In the genomic region with DNA sequence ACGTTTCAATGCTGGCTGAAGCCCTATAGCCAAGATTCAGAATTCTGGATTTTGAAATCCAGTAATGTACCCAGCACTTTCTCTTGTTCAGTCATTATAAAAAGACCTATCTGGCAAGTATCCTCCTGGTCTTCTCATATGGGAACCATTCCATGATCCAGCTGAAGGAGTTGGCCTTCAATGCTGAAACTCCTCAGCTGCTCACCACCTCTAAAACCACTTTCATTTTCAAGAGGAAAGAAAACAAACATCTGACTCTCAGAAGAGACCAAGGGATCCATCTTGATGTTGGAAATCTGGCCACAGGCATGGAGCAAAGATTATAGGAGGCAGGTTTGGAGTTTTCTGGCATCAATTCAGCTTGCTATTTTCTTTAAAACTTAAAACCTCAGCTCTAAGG, we compare ENCODE assay signal across 19 cellular contexts.
DNase-seq lines count a peak whose midpoint lies in the region; ATAC-seq and TF ChIP-seq lines count a peak whose summit lies in the region.
"Had no signal": no experiment of that assay in that cellular context is flagged by ENCODE, and none has a peak within 500 bp of the region (broad histone marks: within the 10 kb centered on the region; RNA-seq: fewer than 3 reads in every experiment).

No MANE protein-coding gene starts in this region.

- peak; percentile 59 for DNase-seq in GM23248
- DNase-seq in RPMI7951 (ENCODE audit: low read depth), result peak; percentile 79
- DNase-seq in fibroblast of the aortic adventitia (ENCODE audit: low read depth), result peak; percentile 94
- no peak for DNase-seq in T-helper 2 cell
- no peak for DNase-seq in prostate gland (ENCODE audit: low spot score)
- DNase-seq in PC-3, result no peak
- DNase-seq: activated effector memory CD4-positive, alpha-beta T cell treated with anti-CD3 and anti-CD28 coated beads, Interleukin-2, amount 50 U/mL, for 16 hours; CD8-positive, alpha-beta memory T cell; gastrocnemius medialis; naive thymus-derived CD4-positive, alpha-beta T cell; NCI-H2029 treated with DMSO at 0.1 percent for 48 hours; NCI-H748 treated with DMSO at 0.1 percent for 48 hours; right lobe of liver; stimulated activated naive CD4-positive, alpha-beta T cell treated with Interleukin-2 at 50 U/mL for 16 hours had no signal

- no peaks in the 10 kb centered on the region for H4K20me1 ChIP-seq in GM23248 (ENCODE audit: insufficient read depth)
- no peaks in the 10 kb centered on the region for H4K20me1 ChIP-seq in PC-3 (ENCODE audit: low read length)

- 9 to 20% methylated on average over 1 of the region's 1 CpG for WGBS in GM23248 (ENCODE audit: low coverage in 1 of 2, low lambda C conversion rate in 2 of 2, missing lambda C conversion rate in 2 of 2), 2 experiments
- WGBS in prostate gland, result 64% methylated on average over 1 of the region's 1 CpG

- BruUV-seq in PC-3 (replicated peaks; lab: Mats Ljungman, UMichigan), result no TSS peak

- H3K9me3 ChIP-seq in GM23248 (ENCODE audit: low read depth) (no peaks in the 10 kb centered on the region), skeletal muscle satellite cell (replicated peaks; ENCODE audit: low read length) (no peaks in the 10 kb centered on the region), prostate gland (no peaks in the 10 kb centered on the region), PC-3 (ENCODE audit: low read length) (no peaks in the 10 kb centered on the region)
- H3K9me3 ChIP-seq: gastrocnemius medialis, right lobe of liver had no signal

- CTCF ChIA-PET in PC-3 (lab: Charles Lee), result no interaction called here

- POLR2A ChIA-PET in PC-3 (lab: Charles Lee; ENCODE audit: unreplicated experiment), result interaction anchor here (0.7 kb wide), 1 partner anchor 288 kb away, joined by 5 read pairs; no protein-coding TSS in a partner anchor

- H3K4me1 ChIP-seq in GM23248 (ENCODE audit: insufficient read depth) (peaks cover 29% of the 10 kb centered on the region), skeletal muscle satellite cell (ENCODE audit: control insufficient read depth, insufficient read depth, low read length) (peaks cover 14% of the 10 kb centered on the region), prostate gland (replicated peaks) (peaks cover 2% of the 10 kb centered on the region), PC-3 (ENCODE audit: insufficient read depth, low read length) (peaks cover 17% of the 10 kb centered on the region)
- H3K4me1 ChIP-seq: right lobe of liver had no signal

- H3K36me3 ChIP-seq in GM23248 (ENCODE audit: low read depth) (no peaks in the 10 kb centered on the region), skeletal muscle satellite cell (ENCODE audit: insufficient read depth, low read length) (no peaks in the 10 kb centered on the region), prostate gland (no peaks in the 10 kb centered on the region), PC-3 (ENCODE audit: low read depth, low read length) (no peaks in the 10 kb centered on the region)
- H3K36me3 ChIP-seq: gastrocnemius medialis, right lobe of liver had no signal

- intact Hi-C loops in prostate gland (cut with DNase I) (loop anchor here (5.0 kb wide), 3 partner anchors 33 to 297 kb away; no protein-coding TSS in a partner anchor), PC-3 (cut with micrococcal nuclease) (no loop called here)

- H3K27me3 ChIP-seq in GM23248 (replicated peaks; ENCODE audit: insufficient read depth), result no peaks in the 10 kb centered on the region
- H3K27me3 ChIP-seq in skeletal muscle satellite cell (ENCODE audit: control insufficient read depth, insufficient read depth, low read length), result no peaks in the 10 kb centered on the region
- no peaks in the 10 kb centered on the region for H3K27me3 ChIP-seq in prostate gland (replicated peaks; ENCODE audit: insufficient read depth)
- no peaks in the 10 kb centered on the region for H3K27me3 ChIP-seq in PC-3 (ENCODE audit: low read length)
- H3K27me3 ChIP-seq: gastrocnemius medialis, right lobe of liver, SJCRH30 had no signal

- H3K27ac ChIP-seq in GM23248 (peak overlapping the region; percentile 30; the same call in 1 of the 2 replicates), prostate gland (no peak overlapping the region), PC-3 (ENCODE audit: low read length) (no peak overlapping the region)
- H3K27ac ChIP-seq: gastrocnemius medialis, HL-60, right lobe of liver, SJCRH30, VCaP had no signal

- H3K9ac ChIP-seq in GM23248 (peak overlapping the region; percentile 32; the same call in 1 of the 2 replicates), skeletal muscle satellite cell (ENCODE audit: low read depth, low read length) (no peak overlapping the region), PC-3 (ENCODE audit: low read length) (no peak overlapping the region)

- H3K9me2 ChIP-seq in GM23248 (ENCODE audit: insufficient read depth) (no peaks in the 10 kb centered on the region), PC-3 (replicated peaks; ENCODE audit: low read length) (no peaks in the 10 kb centered on the region)

- H3F3A ChIP-seq in GM23248 (ENCODE audit: insufficient read depth) (peaks cover 5% of the 10 kb centered on the region; the same call in 1 of the 2 replicates), PC-3 (ENCODE audit: low read length, unreplicated experiment) (no peaks in the 10 kb centered on the region)

- no peak for ATAC-seq in HG03521 (IDR thresholded peaks at IDR 0.05; ENCODE audit: unreplicated experiment)
- ATAC-seq in PC-3, result no peak
- ATAC-seq: gastrocnemius medialis; naive thymus-derived CD4-positive, alpha-beta T cell; right lobe of liver had no signal

- H3K79me2 ChIP-seq in GM23248 (ENCODE audit: insufficient read depth) (no peaks in the 10 kb centered on the region), PC-3 (ENCODE audit: low read length) (no peaks in the 10 kb centered on the region)

- no peak for TF ChIP-seq POLR2A in prostate gland (IDR thresholded peaks at IDR 0.05)

- TF ChIP-seq CTCF in fibroblast of the aortic adventitia (IDR thresholded peaks at IDR 0.05; ENCODE audit: insufficient read depth, low read length) (no peak), prostate gland (IDR thresholded peaks at IDR 0.05) (no peak), PC-3 (conservative IDR thresholded peaks at IDR 0.05; ENCODE audit: low read depth, low read length) (no peak)

- H3K4me3 ChIP-seq in GM23248, result peak overlapping the region; percentile 52
- H3K4me3 ChIP-seq in fibroblast of the aortic adventitia (ENCODE audit: low read depth, low read length), result no peak overlapping the region
- no peak overlapping the region for H3K4me3 ChIP-seq in skeletal muscle satellite cell (ENCODE audit: low read length)
- H3K4me3 ChIP-seq in prostate gland, result no peak overlapping the region
- H3K4me3 ChIP-seq in PC-3 (ENCODE audit: low read length), result no peak overlapping the region
- H3K4me3 ChIP-seq: gastrocnemius medialis, right lobe of liver, SJCRH30 had no signal

- peak overlapping the region; percentile 81 for H2AFZ ChIP-seq in GM23248
- H2AFZ ChIP-seq in PC-3 (ENCODE audit: low read length), result no peak overlapping the region

- in situ Hi-C loops in GM23248 (cut with MboI), result no loop called here

- H3K4me2 ChIP-seq in GM23248 (ENCODE audit: unreplicated experiment), result peak overlapping the region; percentile 62
- peak overlapping the region; percentile 15 for H3K4me2 ChIP-seq in skeletal muscle satellite cell (ENCODE audit: low read length)
- H3K4me2 ChIP-seq in PC-3 (ENCODE audit: low read length), result no peak overlapping the region

Comparison
In these comparisons a context has a peak if more than half of its experiments do, and no peak if none do; other contexts are left out.
1. DNase-seq: peak in GM23248 (single experiment), RPMI7951 (single experiment) and fibroblast of the aortic adventitia (single experiment); none in T-helper 2 cell (0 of 5), prostate gland (single experiment) and PC-3 (single experiment).